Comparison of ENCODE assay signal across 11 cellular contexts in genomic region chr6:24517659-24518538, GRCh38. TPM values are rescaled to one million over a fixed set of nuclear protein-coding genes. Genes with fewer than 3 reads are reported as not detected.
DNase-seq lines count a peak whose midpoint lies in the region; ATAC-seq and TF ChIP-seq lines count a peak whose summit lies in the region.
"Had no signal": no experiment of that assay in that cellular context is flagged by ENCODE, and none has a peak within 500 bp of the region (broad histone marks: within the 10 kb centered on the region; RNA-seq: fewer than 3 reads in every experiment).

No MANE protein-coding gene starts in this region.

- TF ChIP-seq CTCF in ovary (IDR thresholded peaks at IDR 0.05): no peak

- no peak overlapping the region for H3K27ac ChIP-seq in ovary

- intact Hi-C loops in posterior vena cava (cut with DNase I): no loop called here
- intact Hi-C loops in ovary (cut with DNase I): no loop called here

- no peak for TF ChIP-seq EP300 in ovary (IDR thresholded peaks at IDR 0.05)

- peak; percentile 54 for ATAC-seq in GM18520 (IDR thresholded peaks at IDR 0.05; ENCODE audit: unreplicated experiment)
- ATAC-seq in GM21390 (IDR thresholded peaks at IDR 0.05; ENCODE audit: unreplicated experiment): peak; percentile 84
- ATAC-seq in HG03280 (IDR thresholded peaks at IDR 0.05; ENCODE audit: unreplicated experiment): peak; percentile 53

- in situ Hi-C loops in KBM-7 (cut with MboI; ENCODE audit: low pct_unique_long_range_greater_than_20kb, low sequenced_read_pairs): no loop called here

- no peaks in the 10 kb centered on the region for H3K4me1 ChIP-seq in ovary (ENCODE audit: insufficient read depth)

- DNase-seq in left kidney (ENCODE audit: low read depth, low spot score) (peak; percentile 59), KBM-7 (no peak), cerebellar nuclear complex (lab: John Stamatoyannopoulos, UW) (no peak), posterior vena cava (ENCODE audit: low spot score) (no peak), ovary (no peak)
- DNase-seq: activated CD8-positive, alpha-beta memory T cell treated with anti-CD3 and anti-CD28 coated beads, Interleukin-2, amount 50 U/mL, for 4 hours; GOT3; NCI-H524 had no signal

- no peaks in the 10 kb centered on the region for H3K27me3 ChIP-seq in ovary

- H3K9me3 ChIP-seq in ovary: no peaks in the 10 kb centered on the region

- H3K4me3 ChIP-seq in ovary: no peak overlapping the region

- TF ChIP-seq POLR2A in ovary (IDR thresholded peaks at IDR 0.05): no peak

- no peaks in the 10 kb centered on the region for H3K36me3 ChIP-seq in ovary

- WGBS in ovary, 3 donors: 88 to 93% (median 90%) methylated on average over 4 of the region's 4 CpGs

RNA-seq across cellular contexts. Expression of gene ALDH5A1, which starts 23.1 kb away (rescaled TPM):
- total RNA-seq in posterior vena cava (1 to 10 TPM; 4.0 to 4.8 TPM), ovary (10 to 100 TPM in 4 of 7 donors, 1 to 10 TPM in 3; 5.4 to 17.0 (median 10.1) TPM)
- 10 to 100 TPM in 1 of 2 donors, 1 to 10 TPM in 1; 4.1 to 14.1 TPM for polyA plus RNA-seq in ovary

RNA-seq across cellular contexts. Expression of gene GPLD1, which starts 28.5 kb away (rescaled TPM):
- 1 to 10 TPM; 2.5 to 4.1 TPM for total RNA-seq in posterior vena cava
- total RNA-seq in ovary: 1 to 10 TPM; 2.0 to 3.3 (median 3.0) TPM
- 1 to 10 TPM; 1.2 to 2.3 TPM for polyA plus RNA-seq in ovary
